ENCODE assay signal across 4 cellular contexts in genomic region chr13:49553888-49554287, GRCh38.
"Had no signal": no experiment of that assay in that cellular context is flagged by ENCODE, and none has a peak within 500 bp of the region (broad histone marks: within the 10 kb centered on the region; RNA-seq: fewer than 3 reads in every experiment).

No MANE protein-coding gene starts in this region.

- H3K9me3 Mint-ChIP-seq: GM23338, H9 had no signal

- H3K4me3 ChIP-seq: GM23338 had no signal

- H3K4me2 ChIP-seq: GM23338 had no signal

- DNase-seq: H9, HCEC 1CT, IMR-90 had no signal

- H2AFZ ChIP-seq: GM23338 had no signal

- H3K4me3 Mint-ChIP-seq: GM23338, H9 had no signal

- H3K4me1 Mint-ChIP-seq: GM23338, H9 had no signal

- H3K27ac Mint-ChIP-seq: GM23338, H9 had no signal
